In genomic region chr16:66741131-66741900, GRCh38 we compare ENCODE assay signal across 8 cellular contexts. TPM values are rescaled to one million over a fixed set of nuclear protein-coding genes. Genes with fewer than 3 reads are reported as not detected.
DNase-seq lines count a peak whose midpoint lies in the region; ATAC-seq and TF ChIP-seq lines count a peak whose summit lies in the region.

No MANE protein-coding gene starts in this region.

- no peaks in the 10 kb centered on the region for H3K9me3 Mint-ChIP-seq in activated CD4-positive, alpha-beta T cell treated with anti-CD3 and anti-CD28 coated beads for 36 hours (ENCODE audit: low read depth)

- no peak for TF ChIP-seq POLR2A in esophagus squamous epithelium (IDR thresholded peaks at IDR 0.05)

- TF ChIP-seq CTCF in RWPE2 (IDR thresholded peaks at IDR 0.05; ENCODE audit: poor library complexity, severe bottlenecking) (no peak), esophagus squamous epithelium (IDR thresholded peaks at IDR 0.05) (no peak)

- peaks cover 15% of the 10 kb centered on the region for H3K4me1 Mint-ChIP-seq in activated CD4-positive, alpha-beta T cell treated with anti-CD3 and anti-CD28 coated beads for 36 hours

- H3K4me3 ChIP-seq in RWPE2 (ENCODE audit: severe bottlenecking) (no peak overlapping the region), esophagus squamous epithelium (peak overlapping the region in 1 of 4 donors; percentile 14)

- ATAC-seq in RWPE2 (ENCODE audit: low read depth) (peak; percentile 85), HG02973 (IDR thresholded peaks at IDR 0.05; ENCODE audit: unreplicated experiment) (no peak), GM21381 (IDR thresholded peaks at IDR 0.05; ENCODE audit: unreplicated experiment) (no peak)
- no peak for ATAC-seq in activated CD4-positive, alpha-beta T cell treated with anti-CD3 and anti-CD28 coated beads for 36 hours

- H3K27ac ChIP-seq in RWPE2 (ENCODE audit: poor library complexity, severe bottlenecking) (peak overlapping the region; percentile 50), esophagus squamous epithelium (peak overlapping the region; percentile 61 to 87 (median 86))

- 14 to 26% methylated on average over 10 of the region's 10 CpGs for WGBS in esophagus squamous epithelium, 2 donors

- peak; percentile 85 for DNase-seq in DMS53 (lab: John Stamatoyannopoulos, UW)
- DNase-seq in RWPE2 (ENCODE audit: low spot score), result no peak
- no peak for DNase-seq in esophagus squamous epithelium (lab: John Stamatoyannopoulos, UW)
- DNase-seq in myocyte (ENCODE audit: low read depth), result peak; percentile 98
- DNase-seq in activated CD4-positive, alpha-beta T cell treated with anti-CD3 and anti-CD28 coated beads for 36 hours, result no peak
- DNase-seq in NCI-H526 treated with DMSO at 0.1 percent for 48 hours (lab: John Stamatoyannopoulos, UW), result no peak

- POLR2A ChIA-PET in activated CD4-positive, alpha-beta T cell treated with anti-CD3 and anti-CD28 coated beads for 36 hours (lab: Charles Lee), result no interaction called here

- CTCF ChIA-PET in activated CD4-positive, alpha-beta T cell treated with anti-CD3 and anti-CD28 coated beads for 36 hours (lab: Charles Lee), result interaction anchor here (0.6 to 5.8 kb wide), 23 partner anchors 8 to 335 kb away, joined by 3 to 37 read pairs (median 4); partner anchors contain the start of gene DYNC1LI2

- H3K27ac Mint-ChIP-seq in activated CD4-positive, alpha-beta T cell treated with anti-CD3 and anti-CD28 coated beads for 36 hours, result no peak overlapping the region

- H3K36me3 Mint-ChIP-seq in activated CD4-positive, alpha-beta T cell treated with anti-CD3 and anti-CD28 coated beads for 36 hours (ENCODE audit: low read depth), result peaks cover 41% of the 10 kb centered on the region

- H3K27me3 Mint-ChIP-seq in activated CD4-positive, alpha-beta T cell treated with anti-CD3 and anti-CD28 coated beads for 36 hours, result no peaks in the 10 kb centered on the region

- peaks cover 32% of the 10 kb centered on the region for H3K4me1 ChIP-seq in RWPE2 (ENCODE audit: insufficient read depth, poor library complexity, severe bottlenecking)
- H3K4me1 ChIP-seq in esophagus squamous epithelium, result peaks cover 20 to 58% (median 36%) of the 10 kb centered on the region in 3 donors

- H3K9me3 ChIP-seq in RWPE2 (ENCODE audit: severe bottlenecking) (no peaks in the 10 kb centered on the region), esophagus squamous epithelium (no peaks in the 10 kb centered on the region)

- H3K36me3 ChIP-seq in RWPE2 (ENCODE audit: low read depth) (peaks cover 96% of the 10 kb centered on the region), esophagus squamous epithelium (peaks cover 10 to 89% (median 10%) of the 10 kb centered on the region in 3 donors)

- intact Hi-C loops in esophagus squamous epithelium (cut with DNase I), result no loop called here
- intact Hi-C loops in activated CD4-positive, alpha-beta T cell treated with anti-CD3 and anti-CD28 coated beads for 36 hours (cut with DNase I, micrococcal nuclease), result loop anchor here in 1 of 2 experiments (2.0 kb wide), 1 partner anchor 335 kb away; no protein-coding TSS in a partner anchor

- H3K27me3 ChIP-seq in RWPE2 (ENCODE audit: insufficient read depth, poor library complexity, severe bottlenecking) (no peaks in the 10 kb centered on the region), esophagus squamous epithelium (no peaks in the 10 kb centered on the region)

- H3K4me3 Mint-ChIP-seq in activated CD4-positive, alpha-beta T cell treated with anti-CD3 and anti-CD28 coated beads for 36 hours, result no peak overlapping the region

RNA-seq across cellular contexts. Expression of gene DYNC1LI2, which starts 10.1 kb away (rescaled TPM):
- 100 to 1,000 TPM in 1 of 4 donors, 10 to 100 TPM in 3; 66.4 to 140 (median 86.2) TPM for total RNA-seq in esophagus squamous epithelium
- 108 and 137 TPM in 2 replicates for total RNA-seq in myocyte
- 79.6 TPM for polyA plus RNA-seq in myocyte (2012)
- total RNA-seq in activated CD4-positive, alpha-beta T cell treated with anti-CD3 and anti-CD28 coated beads for 36 hours, result 10 to 100 TPM; 32.3 to 35.7 TPM

RNA-seq across cellular contexts. Expression of gene CMTM4, which starts 44.8 kb away (rescaled TPM):
- total RNA-seq in esophagus squamous epithelium (10 to 100 TPM; 13.7 to 24.0 (median 15.8) TPM), myocyte (10.7 and 10.9 TPM in 2 replicates)
- 15.7 TPM for polyA plus RNA-seq in myocyte (2012)
- 1 to 10 TPM; 3.3 to 4.5 TPM for total RNA-seq in activated CD4-positive, alpha-beta T cell treated with anti-CD3 and anti-CD28 coated beads for 36 hours

Comparison
In these comparisons a context has a peak if more than half of its experiments do, and no peak if none do; other contexts are left out.
1. DNase-seq: peak in DMS53 (single experiment) and myocyte (single experiment); none in RWPE2 (single experiment), esophagus squamous epithelium (single experiment), activated CD4-positive, alpha-beta T cell treated with anti-CD3 and anti-CD28 coated beads for 36 hours (single experiment) and NCI-H526 treated with DMSO at 0.1 percent for 48 hours (single experiment).